In the genomic region with DNA sequence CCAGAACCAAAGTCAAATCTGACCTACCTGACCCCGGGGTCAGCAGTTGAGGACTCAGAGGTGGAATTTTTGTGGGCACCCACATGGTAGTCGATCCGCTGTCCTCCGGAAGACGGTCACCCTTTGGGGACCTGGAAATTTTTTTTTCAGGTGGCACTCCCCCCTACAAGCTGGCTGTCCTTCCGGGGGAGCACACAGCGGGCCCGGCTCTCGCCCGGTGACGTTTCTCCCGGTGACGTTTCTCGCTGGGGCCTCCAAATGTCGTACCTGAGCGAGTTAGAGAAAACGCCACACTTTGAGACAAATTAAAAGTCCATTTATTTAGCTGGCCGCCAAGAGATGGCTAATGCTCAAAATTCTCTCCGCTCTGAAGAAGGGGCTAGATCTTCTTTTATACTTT, we compare ENCODE assay signal across 13 cellular contexts. TPM values are rescaled to one million over a fixed set of nuclear protein-coding genes. Genes with fewer than 3 reads are reported as not detected.
DNase-seq lines count a peak whose midpoint lies in the region; ATAC-seq, FAIRE-seq and TF ChIP-seq lines count a peak whose summit lies in the region.
"Had no signal": no experiment of that assay in that cellular context is flagged by ENCODE, and none has a peak within 500 bp of the region (broad histone marks: within the 10 kb centered on the region; RNA-seq: fewer than 3 reads in every experiment).

No MANE protein-coding gene starts in this region.

- H3K27ac ChIP-seq in DOHH2 (ENCODE audit: low read depth, low read length) = no peak overlapping the region
- no peak overlapping the region for H3K27ac ChIP-seq in tibial nerve

- no peak overlapping the region for H3K9ac ChIP-seq in NT2/D1 (ENCODE audit: insufficient read length, low read depth)

- TF ChIP-seq CTCF in DOHH2 (IDR thresholded peaks at IDR 0.05; ENCODE audit: low read depth, low read length, poor library complexity, severe bottlenecking) (no peak), epithelial cell of esophagus (IDR thresholded peaks at IDR 0.05; ENCODE audit: insufficient read depth, low read depth, low read length, missing control alignments) (no peak), neural crest cell (conservative IDR thresholded peaks at IDR 0.05) (no peak), tibial nerve (IDR thresholded peaks at IDR 0.05) (no peak)

- H3F3A ChIP-seq in DOHH2 (ENCODE audit: control insufficient read depth, insufficient read depth) = no peaks in the 10 kb centered on the region

- FAIRE-seq in frontal cortex (lab: Jason Lieb, UNC) = no peak
- FAIRE-seq: G401.6 had no signal

- H3K9me3 ChIP-seq in DOHH2 (ENCODE audit: control insufficient read depth, insufficient read depth, low read length) = no peaks in the 10 kb centered on the region; the same call in 1 of the 2 replicates
- H3K9me3 ChIP-seq in NT2/D1 (ENCODE audit: insufficient read depth, low read length) = no peaks in the 10 kb centered on the region
- H3K9me3 ChIP-seq in tibial nerve = peaks cover 0 to 75% (median 0%) of the 10 kb centered on the region in 4 donors

- H3K9me2 ChIP-seq in DOHH2 (replicated peaks; ENCODE audit: control insufficient read depth, low read length) = no peaks in the 10 kb centered on the region

- DNase-seq in NT2/D1 (ENCODE audit: low read depth, low spot score) (no peak), epithelial cell of esophagus (ENCODE audit: low read depth) (no peak), neural crest cell (ENCODE audit: low read depth, low spot score) (no peak), NCI-H2196 (lab: John Stamatoyannopoulos, UW; ENCODE audit: unreplicated experiment) (no peak), tibial nerve (ENCODE audit: low spot score in 2 of 2) (no peak), frontal cortex (ENCODE audit: low spot score in 2 of 2) (no peak)
- DNase-seq: activated CD4-positive, alpha-beta T cell treated with anti-CD3 and anti-CD28 coated beads, Interleukin-2, amount 50 U/mL, for 1 hour; activated gamma-delta T cell; cerebellar nuclear complex; T-helper 1 cell had no signal

- peaks cover 40% of the 10 kb centered on the region for H3K79me2 ChIP-seq in DOHH2 (ENCODE audit: control insufficient read depth, low read length)

- peaks cover 54% of the 10 kb centered on the region for H3K36me3 Mint-ChIP-seq in neural crest cell (ENCODE audit: low read depth)

- H3K27me3 ChIP-seq in DOHH2 (ENCODE audit: control insufficient read depth, low read length) (no peaks in the 10 kb centered on the region), NT2/D1 (ENCODE audit: insufficient read depth, insufficient read length) (no peaks in the 10 kb centered on the region), tibial nerve (no peaks in the 10 kb centered on the region)

- H3K4me1 Mint-ChIP-seq in neural crest cell = peaks cover 30% of the 10 kb centered on the region

- H3K36me3 ChIP-seq in DOHH2 (ENCODE audit: control insufficient read depth, low read length) (peaks cover 54% of the 10 kb centered on the region), NT2/D1 (ENCODE audit: insufficient read depth, insufficient read length, low read length) (peaks cover 50% of the 10 kb centered on the region), tibial nerve (peaks cover 0 to 62% (median 0%) of the 10 kb centered on the region in 3 donors)

- H3K4me1 ChIP-seq in DOHH2 (ENCODE audit: control insufficient read depth, low read length) (peaks cover 18% of the 10 kb centered on the region), NT2/D1 (ENCODE audit: insufficient read depth, insufficient read length) (no peaks in the 10 kb centered on the region), tibial nerve (peaks cover 0 to 18% (median 3%) of the 10 kb centered on the region in 4 donors)

- WGBS in tibial nerve, 2 donors = 84 to 88% methylated on average over 19 of the region's 19 CpGs

- peak overlapping the region; percentile 91 for H3K4me2 ChIP-seq in DOHH2 (ENCODE audit: low read length)

- H3K4me3 ChIP-seq in DOHH2 (ENCODE audit: low read length) = peak overlapping the region; percentile 99
- H3K4me3 ChIP-seq in NT2/D1 (ENCODE audit: insufficient read length, low read depth) = peak overlapping the region; percentile 97
- H3K4me3 ChIP-seq in epithelial cell of esophagus (ENCODE audit: low read length) = peak overlapping the region; percentile 95
- H3K4me3 ChIP-seq in tibial nerve = no peak overlapping the region

- no peak for ATAC-seq in GM21529 (IDR thresholded peaks at IDR 0.05; ENCODE audit: unreplicated experiment)

- H3K4me3 Mint-ChIP-seq in neural crest cell = peak overlapping the region; percentile 94

- H3K27me3 Mint-ChIP-seq in neural crest cell (ENCODE audit: low read depth) = no peaks in the 10 kb centered on the region

- no peaks in the 10 kb centered on the region for H3K9me3 Mint-ChIP-seq in neural crest cell

- TF ChIP-seq EP300 in tibial nerve (IDR thresholded peaks at IDR 0.05) = no peak

- TF ChIP-seq POLR2A in tibial nerve (IDR thresholded peaks at IDR 0.05) = no peak

- H3K27ac Mint-ChIP-seq in neural crest cell (ENCODE audit: unreplicated experiment) = no peak overlapping the region

- H4K20me1 ChIP-seq in DOHH2 (ENCODE audit: control insufficient read depth, insufficient read depth, low read depth, low read length) = no peaks in the 10 kb centered on the region

RNA-seq across cellular contexts. Expression of a gene that starts 48.8 kb away (rescaled TPM):
- total RNA-seq in neural crest cell (10.6 and 12.3 TPM in 2 replicates), tibial nerve (10 to 100 TPM in 2 of 4 donors, 1 to 10 TPM in 2; 5.7 to 15.3 (median 9.3) TPM), frontal cortex (65.6 TPM)

Comparison
In these comparisons a context has a peak if more than half of its experiments do, and no peak if none do; other contexts are left out.
1. H3K4me3 ChIP-seq: peak in DOHH2 (single experiment), NT2/D1 (single experiment) and epithelial cell of esophagus (single experiment); none in tibial nerve (0 of 4).